ENCODE assay signal across 1 cellular context in genomic region chr1:145878724-145879123, GRCh38.
TF ChIP-seq lines count a peak whose summit lies in the region.

No MANE protein-coding gene starts in this region.

TF ChIP-seq in HepG2, 621 proteins besides CTCF, POLR2A, EP300 and RAD21:
- TF ChIP-seq NR2F6 (IDR thresholded peaks at IDR 0.05) (no peak), NR2F6 (CRISPR knock-in tag; IDR thresholded peaks at IDR 0.05) (no peak), CEBPB (IDR thresholded peaks at IDR 0.05; ENCODE audit: borderline replicate concordance, low read depth, low read length) (peak; percentile 50)
